In genomic region chr7:17871815-17872533, GRCh38 we compare ENCODE assay signal across 22 cellular contexts.
"Had no signal": no experiment of that assay in that cellular context is flagged by ENCODE, and none has a peak within 500 bp of the region (broad histone marks: within the 10 kb centered on the region; RNA-seq: fewer than 3 reads in every experiment).

No MANE protein-coding gene starts in this region.

- H3K4me1 Mint-ChIP-seq: neural crest cell had no signal

- ATAC-seq: gastrocnemius medialis, left ventricle myocardium superior, right lobe of liver, upper lobe of right lung had no signal

- H3K4me3 Mint-ChIP-seq: activated CD4-positive, alpha-beta T cell treated with anti-CD3 and anti-CD28 coated beads, Interleukin-2, amount 10 ng/mL, durations not matched to agents 24 days and 14 days; activated T-helper 1 cell treated with anti-CD3 and anti-CD28 coated beads, Interleukin-12 subunit alpha, Interleukin-12 subunit beta, Interleukin-2, Interleukin-4 antibody, amounts not matched to agents 30 ng/mL and 10 ng/mL and 1 ng/mL, durations not matched to agents 14 hours and 24 hours and 36 hours; neural crest cell; T-helper 1 cell treated with Interleukin-12 subunit alpha and Interleukin-12 subunit beta and Interleukin-4 antibody, amounts not matched to agents 30 μg/mL and 1 μg/mL, for 36 hours had no signal

- H3K4me3 ChIP-seq: coronary artery, esophagus muscularis mucosa, gastrocnemius medialis, right lobe of liver, thyroid gland, upper lobe of right lung had no signal

- H3K4me1 ChIP-seq: esophagus muscularis mucosa, gastrocnemius medialis, right lobe of liver, thyroid gland, upper lobe of right lung had no signal

- DNase-seq: activated CD4-positive, alpha-beta T cell treated with anti-CD3 and anti-CD28 coated beads, Interleukin-2, amount 10 ng/mL, durations not matched to agents 24 days and 14 days; activated CD4-positive, CD25-positive, alpha-beta regulatory T cell; activated CD8-positive, alpha-beta memory T cell treated with anti-CD3 and anti-CD28 coated beads, Interleukin-2, amount 50 U/mL, for 4 hours; activated gamma-delta T cell treated with Interleukin-2 at 50 U/mL for 16 hours; cerebellar nuclear complex; gastrocnemius medialis; hippocampal formation; kidney glomerular epithelial cell; left ventricle myocardium superior; occipital lobe; posterior cingulate gyrus; right lobe of liver; small intestine; stimulated activated naive CD4-positive, alpha-beta T cell; substantia nigra; thyroid gland; upper lobe of right lung had no signal

- H3K27ac Mint-ChIP-seq: activated CD4-positive, alpha-beta T cell treated with anti-CD3 and anti-CD28 coated beads, Interleukin-2, amount 10 ng/mL, durations not matched to agents 24 days and 14 days; activated T-helper 1 cell treated with anti-CD3 and anti-CD28 coated beads, Interleukin-12 subunit alpha, Interleukin-12 subunit beta, Interleukin-2, Interleukin-4 antibody, amounts not matched to agents 30 ng/mL and 10 ng/mL and 1 ng/mL, durations not matched to agents 14 hours and 24 hours and 36 hours; T-helper 1 cell treated with Interleukin-12 subunit alpha and Interleukin-12 subunit beta and Interleukin-4 antibody, amounts not matched to agents 30 μg/mL and 1 μg/mL, for 36 hours had no signal

- H3K9me3 ChIP-seq: esophagus muscularis mucosa, gastrocnemius medialis, right lobe of liver, thyroid gland, upper lobe of right lung had no signal

- H3K27ac ChIP-seq: coronary artery, esophagus muscularis mucosa, gastrocnemius medialis, right lobe of liver, thyroid gland, upper lobe of right lung had no signal

- FAIRE-seq: small intestine had no signal

- H3K27me3 Mint-ChIP-seq: activated CD4-positive, alpha-beta T cell treated with anti-CD3 and anti-CD28 coated beads, Interleukin-2, amount 10 ng/mL, durations not matched to agents 24 days and 14 days had no signal

- H3K27me3 ChIP-seq: esophagus muscularis mucosa, gastrocnemius medialis, right lobe of liver, thyroid gland, upper lobe of right lung had no signal
